Comparison of ENCODE assay signal across 9 cellular contexts in genomic region chr18:44909191-44909719, GRCh38.
DNase-seq lines count a peak whose midpoint lies in the region; ATAC-seq and TF ChIP-seq lines count a peak whose summit lies in the region.
"Had no signal": no experiment of that assay in that cellular context is flagged by ENCODE, and none has a peak within 500 bp of the region (broad histone marks: within the 10 kb centered on the region; RNA-seq: fewer than 3 reads in every experiment).

No MANE protein-coding gene starts in this region.

- peak overlapping the region; percentile 80 for H3K4me2 ChIP-seq in KMS-11

- peak overlapping the region; percentile 13; the same call in 1 of the 2 replicates for H3K9ac ChIP-seq in KMS-11

- no peaks in the 10 kb centered on the region for H4K20me1 ChIP-seq in KMS-11 (ENCODE audit: insufficient read depth)

- H3K27ac ChIP-seq in KMS-11: peak overlapping the region; percentile 64
- H3K27ac ChIP-seq in gastrocnemius medialis: peak overlapping the region in 3 of 4 donors; percentile 2 to 37 (median 7)

- intact Hi-C loops in gastrocnemius medialis (cut with DNase I; ENCODE audit: low total_unique reads): no loop called here

- H3K79me2 ChIP-seq in KMS-11 (ENCODE audit: insufficient read depth, low read depth): peaks cover 42% of the 10 kb centered on the region; the same call in 1 of the 2 replicates

- no peak overlapping the region for H2AFZ ChIP-seq in KMS-11 (ENCODE audit: low read depth)

- no peaks in the 10 kb centered on the region for H3K27me3 ChIP-seq in KMS-11 (ENCODE audit: insufficient read depth, low read depth)
- no peaks in the 10 kb centered on the region for H3K27me3 ChIP-seq in gastrocnemius medialis

- peaks cover 1% of the 10 kb centered on the region for H3K36me3 Mint-ChIP-seq in nephron progenitor cell (ENCODE audit: low read depth)

- peak; percentile 6 for DNase-seq in SKM-1 treated with dmso at 0.1 percent for 144 hours (lab: John Stamatoyannopoulos, UW; ENCODE audit: unreplicated experiment)
- DNase-seq in SKM-1 (lab: John Stamatoyannopoulos, UW; ENCODE audit: unreplicated experiment): no peak
- peak in 1 of 2 donors; percentile 20 for DNase-seq in gastrocnemius medialis
- DNase-seq in nephron progenitor cell: no peak
- DNase-seq in HT-29 (ENCODE audit: low spot score): no peak
- DNase-seq in activated effector memory CD4-positive, alpha-beta T cell treated with Interleukin-2 at 50 U/mL for 16 hours: no peak
- DNase-seq: T-helper 17 cell had no signal

- no peak overlapping the region for H3K27ac Mint-ChIP-seq in nephron progenitor cell
- H3K27ac Mint-ChIP-seq: T-helper 17 cell had no signal

- peak; percentile 88 for ATAC-seq in HG02642 (IDR thresholded peaks at IDR 0.05; ENCODE audit: poor library complexity, unreplicated experiment)
- peak; percentile 49 to 53 for ATAC-seq in gastrocnemius medialis
- ATAC-seq: T-helper 17 cell had no signal

- H3K4me1 Mint-ChIP-seq in nephron progenitor cell: no peaks in the 10 kb centered on the region

- H3K4me1 ChIP-seq in KMS-11 (ENCODE audit: low read depth, poor library complexity, severe bottlenecking): peaks cover 100% of the 10 kb centered on the region
- H3K4me1 ChIP-seq in gastrocnemius medialis: peaks cover 13 to 35% of the 10 kb centered on the region in 2 donors

- H3K4me3 Mint-ChIP-seq in nephron progenitor cell: no peak overlapping the region
- H3K4me3 Mint-ChIP-seq: T-helper 17 cell had no signal

- H3K36me3 ChIP-seq in KMS-11 (ENCODE audit: insufficient read depth) (no peaks in the 10 kb centered on the region), gastrocnemius medialis (no peaks in the 10 kb centered on the region)

- TF ChIP-seq CTCF in KMS-11 (conservative IDR thresholded peaks at IDR 0.05; ENCODE audit: low read depth, low read length) (no peak), gastrocnemius medialis (IDR thresholded peaks at IDR 0.05 in 4 of 5, conservative IDR thresholded peaks at IDR 0.05 in 1 of 5) (no peak), nephron progenitor cell (IDR thresholded peaks at IDR 0.05) (no peak)

- no peak for TF ChIP-seq POLR2A in gastrocnemius medialis (IDR thresholded peaks at IDR 0.05)

- H3K27me3 Mint-ChIP-seq in nephron progenitor cell (ENCODE audit: low read depth, poor library complexity): peaks cover 6% of the 10 kb centered on the region

- peaks cover 4% of the 10 kb centered on the region for H3K9me3 Mint-ChIP-seq in nephron progenitor cell

- in situ Hi-C loops in gastrocnemius medialis (cut with MboI; ENCODE audit: low sequenced_read_pairs in 4 of 4): loop anchor here in 1 of 4 donors (25.0 kb wide), 1 partner anchor 478 kb away; no protein-coding TSS in a partner anchor

- no peaks in the 10 kb centered on the region for H3K9me3 ChIP-seq in gastrocnemius medialis

- H3K4me3 ChIP-seq in KMS-11 (IDR thresholded peaks at IDR 0.05; ENCODE audit: insufficient read depth, low read depth, low read length) (no peak overlapping the region), gastrocnemius medialis (no peak overlapping the region)
